In the genomic region with DNA sequence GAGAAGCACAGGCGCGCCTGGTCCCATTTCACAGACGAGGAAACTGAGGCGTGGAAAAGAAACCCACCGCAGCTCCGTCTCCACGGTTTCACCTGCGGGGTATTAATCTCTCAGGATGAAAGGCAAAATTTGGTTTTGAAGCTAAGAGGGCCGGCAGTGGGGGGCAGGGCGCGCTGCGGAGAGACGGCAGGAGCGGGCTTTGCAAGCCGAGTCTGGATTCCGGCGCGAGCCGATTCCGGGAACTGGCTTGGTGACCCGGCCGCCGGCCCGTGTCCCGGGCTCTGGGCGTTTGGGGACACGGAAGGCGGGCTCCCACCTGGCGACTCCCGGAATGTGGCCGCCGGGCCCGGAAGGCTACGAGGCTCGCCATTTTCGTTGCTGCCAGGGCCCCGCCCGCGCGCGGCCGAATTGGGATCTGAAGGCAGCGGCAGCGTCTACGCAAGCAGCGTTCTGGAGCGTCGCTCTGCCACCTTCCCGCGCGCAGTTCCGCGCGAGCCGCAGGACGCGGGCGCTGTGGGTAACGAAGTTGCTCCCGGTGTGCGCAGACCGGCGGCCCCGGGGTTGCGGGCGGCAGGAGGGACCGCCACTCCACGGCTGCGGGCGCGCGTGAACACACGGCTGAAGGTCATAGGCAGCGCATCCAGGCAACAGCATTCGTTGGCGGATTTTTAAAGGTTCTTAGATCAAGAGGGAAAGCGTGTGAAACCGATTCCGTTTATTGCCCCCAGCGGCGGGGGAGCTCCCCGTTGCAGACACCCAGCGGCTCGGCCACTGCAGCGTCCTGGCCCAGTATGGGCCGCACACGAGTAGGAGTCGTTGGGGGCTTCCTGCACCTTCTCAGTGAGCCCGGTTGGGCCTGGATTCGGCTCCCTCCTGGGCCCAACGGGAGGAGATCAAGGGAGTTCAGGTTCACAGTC, we compare ENCODE assay signal across 18 cellular contexts. TPM values are rescaled to one million over a fixed set of nuclear protein-coding genes. Genes with fewer than 3 reads are reported as not detected.
DNase-seq lines count a peak whose midpoint lies in the region; ATAC-seq and TF ChIP-seq lines count a peak whose summit lies in the region.
"Had no signal": no experiment of that assay in that cellular context is flagged by ENCODE, and none has a peak within 500 bp of the region (broad histone marks: within the 10 kb centered on the region; RNA-seq: fewer than 3 reads in every experiment).

No MANE protein-coding gene starts in this region.

- H3K4me3 Mint-ChIP-seq in activated naive CD4-positive, alpha-beta T cell treated with anti-CD3 and anti-CD28 coated beads, Interleukin-2, amount 10 ng/mL, durations not matched to agents 7 days and 5 days = no peak overlapping the region
- H3K4me3 Mint-ChIP-seq: CD8-positive, alpha-beta memory T cell; immature natural killer cell; stimulated activated memory B cell treated with anti-CD40 and anti-IgM and Interleukin-4, amounts not matched to agents 10 μg/mL and 1 μg/mL and 100 μg/mL, for 72 hours had no signal

- no peak overlapping the region for H3K4me2 ChIP-seq in osteoblast (ENCODE audit: insufficient read depth, low read length)
- H3K4me2 ChIP-seq in SK-N-SH = no peak overlapping the region

- peaks cover 0 to 34% of the 10 kb centered on the region in 2 donors for H3K4me1 ChIP-seq in right atrium auricular region
- H3K4me1 ChIP-seq in osteoblast (ENCODE audit: insufficient read depth, low read length) = no peaks in the 10 kb centered on the region
- no peaks in the 10 kb centered on the region for H3K4me1 ChIP-seq in upper lobe of right lung
- no peaks in the 10 kb centered on the region for H3K4me1 ChIP-seq in SK-N-SH (ENCODE audit: control insufficient read depth in 1 of 2, insufficient read depth in 2 of 2, low read depth in 1 of 2, low read length in 1 of 2)

- H3K36me3 ChIP-seq in right atrium auricular region (no peaks in the 10 kb centered on the region), osteoblast (ENCODE audit: insufficient read depth, low read length) (no peaks in the 10 kb centered on the region), upper lobe of right lung (no peaks in the 10 kb centered on the region), SK-N-SH (replicated peaks in 1 of 2; ENCODE audit: control insufficient read depth in 1 of 2, insufficient read depth in 2 of 2, low read length in 1 of 2) (no peaks in the 10 kb centered on the region)

- no peaks in the 10 kb centered on the region for H3K9me3 Mint-ChIP-seq in activated naive CD4-positive, alpha-beta T cell treated with anti-CD3 and anti-CD28 coated beads, Interleukin-2, amount 10 ng/mL, durations not matched to agents 7 days and 5 days
- H3K9me3 Mint-ChIP-seq: CD8-positive, alpha-beta memory T cell; immature natural killer cell; stimulated activated memory B cell treated with anti-CD40 and anti-IgM and Interleukin-4, amounts not matched to agents 10 μg/mL and 1 μg/mL and 100 μg/mL, for 72 hours had no signal

- H2AFZ ChIP-seq in osteoblast (ENCODE audit: low read length) (no peak overlapping the region), SK-N-SH (ENCODE audit: low read depth) (no peak overlapping the region)

- peaks cover 25 to 54% of the 10 kb centered on the region in 2 donors for H3K27me3 ChIP-seq in right atrium auricular region
- peaks cover 5% of the 10 kb centered on the region for H3K27me3 ChIP-seq in osteoblast (ENCODE audit: insufficient read depth, low read length)
- H3K27me3 ChIP-seq in upper lobe of right lung = peaks cover 67% of the 10 kb centered on the region
- H3K27me3 ChIP-seq in SK-N-SH (ENCODE audit: insufficient read depth) = peaks cover 45% of the 10 kb centered on the region

- TF ChIP-seq EP300 in SK-N-SH (IDR thresholded peaks at IDR 0.05; ENCODE audit: borderline replicate concordance in 1 of 2, low read depth in 1 of 2, low read length in 1 of 2) = no peak

- peaks cover 60% of the 10 kb centered on the region for H3K27me3 Mint-ChIP-seq in activated naive CD4-positive, alpha-beta T cell treated with anti-CD3 and anti-CD28 coated beads, Interleukin-2, amount 10 ng/mL, durations not matched to agents 7 days and 5 days

- no peaks in the 10 kb centered on the region for H3K9me3 ChIP-seq in right atrium auricular region
- no peaks in the 10 kb centered on the region for H3K9me3 ChIP-seq in osteoblast (ENCODE audit: low read depth, low read length)
- no peaks in the 10 kb centered on the region for H3K9me3 ChIP-seq in upper lobe of right lung
- no peaks in the 10 kb centered on the region for H3K9me3 ChIP-seq in SK-N-SH

- 8% methylated on average over 23 of the region's 91 CpGs for WGBS in SK-N-SH (ENCODE audit: low lambda C conversion rate)

- no peak overlapping the region for H3K27ac Mint-ChIP-seq in activated naive CD4-positive, alpha-beta T cell treated with anti-CD3 and anti-CD28 coated beads, Interleukin-2, amount 10 ng/mL, durations not matched to agents 7 days and 5 days
- H3K27ac Mint-ChIP-seq: CD8-positive, alpha-beta memory T cell; immature natural killer cell; stimulated activated memory B cell treated with anti-CD40 and anti-IgM and Interleukin-4, amounts not matched to agents 10 μg/mL and 1 μg/mL and 100 μg/mL, for 72 hours had no signal

- POLR2A ChIA-PET in SK-N-SH (lab: Yijun Ruan, JAX) = no interaction called here

- no peaks in the 10 kb centered on the region for H3K4me1 Mint-ChIP-seq in activated naive CD4-positive, alpha-beta T cell treated with anti-CD3 and anti-CD28 coated beads, Interleukin-2, amount 10 ng/mL, durations not matched to agents 7 days and 5 days
- H3K4me1 Mint-ChIP-seq: CD8-positive, alpha-beta memory T cell; immature natural killer cell; stimulated activated memory B cell treated with anti-CD40 and anti-IgM and Interleukin-4, amounts not matched to agents 10 μg/mL and 1 μg/mL and 100 μg/mL, for 72 hours had no signal

- no peaks in the 10 kb centered on the region for H3K36me3 Mint-ChIP-seq in activated naive CD4-positive, alpha-beta T cell treated with anti-CD3 and anti-CD28 coated beads, Interleukin-2, amount 10 ng/mL, durations not matched to agents 7 days and 5 days
- H3K36me3 Mint-ChIP-seq: CD8-positive, alpha-beta memory T cell; immature natural killer cell; stimulated activated memory B cell treated with anti-CD40 and anti-IgM and Interleukin-4, amounts not matched to agents 10 μg/mL and 1 μg/mL and 100 μg/mL, for 72 hours had no signal

- CTCF ChIA-PET in activated naive CD4-positive, alpha-beta T cell treated with anti-CD3 and anti-CD28 coated beads, Interleukin-2, amount 10 ng/mL, durations not matched to agents 7 days and 5 days (lab: Charles Lee) = no interaction called here
- CTCF ChIA-PET in SK-N-SH (lab: Yijun Ruan, JAX) = no interaction called here

- ATAC-seq in upper lobe of right lung (no peak), HG02763 (IDR thresholded peaks at IDR 0.05; ENCODE audit: unreplicated experiment) (no peak)
- ATAC-seq: Panc1 had no signal

- no peak for TF ChIP-seq RAD21 in SK-N-SH (IDR thresholded peaks at IDR 0.05; ENCODE audit: low read length)

- no peaks in the 10 kb centered on the region for H3K9me2 ChIP-seq in SK-N-SH

- H4K20me1 ChIP-seq in osteoblast (ENCODE audit: insufficient read depth, low read length) (peaks cover 4% of the 10 kb centered on the region), SK-N-SH (ENCODE audit: insufficient read depth) (no peaks in the 10 kb centered on the region)

- H3F3A ChIP-seq in SK-N-SH (replicated peaks; ENCODE audit: insufficient read depth) = no peaks in the 10 kb centered on the region

- H3K4me3 ChIP-seq in right atrium auricular region (peak overlapping the region; percentile 2 to 42), osteoblast (ENCODE audit: insufficient read depth, low read length) (no peak overlapping the region), upper lobe of right lung (no peak overlapping the region), SK-N-SH (ENCODE audit: low read depth in 2 of 2, low read length in 1 of 2) (no peak overlapping the region)

- no peak for TF ChIP-seq CTCF in right atrium auricular region (IDR thresholded peaks at IDR 0.05)
- TF ChIP-seq CTCF in osteoblast (IDR thresholded peaks at IDR 0.05; ENCODE audit: extremely low read depth, low read depth, low read length) = no peak
- no peak for TF ChIP-seq CTCF in upper lobe of right lung (IDR thresholded peaks at IDR 0.05)
- TF ChIP-seq CTCF in SK-N-SH (IDR thresholded peaks at IDR 0.05) = no peak

- H3K27ac ChIP-seq in right atrium auricular region (no peak overlapping the region), osteoblast (ENCODE audit: low read depth, low read length) (no peak overlapping the region), upper lobe of right lung (no peak overlapping the region), SK-N-SH (ENCODE audit: low read depth in 2 of 2, low read length in 1 of 2) (no peak overlapping the region)

- DNase-seq in activated naive CD4-positive, alpha-beta T cell treated with anti-CD3 and anti-CD28 coated beads, Interleukin-2, amount 10 ng/mL, durations not matched to agents 7 days and 5 days = peak; percentile 16
- DNase-seq in activated naive CD4-positive, alpha-beta T cell treated with Interleukin-2 at 50 U/mL for 16 hours = no peak
- DNase-seq in right atrium auricular region (ENCODE audit: low spot score) (no peak), osteoblast (ENCODE audit: insufficient read length, low spot score, missing footprints) (peak; percentile 65), upper lobe of right lung (peak; percentile 53), SK-N-SH (no peak), NCI-H748 treated with DMSO at 0.1 percent for 48 hours (lab: John Stamatoyannopoulos, UW) (no peak)
- DNase-seq: activated CD4-positive, alpha-beta T cell treated with anti-CD3 and anti-CD28 coated beads for 1 hour; amygdala; dermis blood vessel endothelial cell; immature natural killer cell; KBM-7; NCI-H1105 treated with DMSO at 0.1 percent for 48 hours had no signal

- H3K79me2 ChIP-seq in osteoblast (ENCODE audit: insufficient read depth, low read length) (no peaks in the 10 kb centered on the region), SK-N-SH (ENCODE audit: insufficient read depth) (no peaks in the 10 kb centered on the region)

- H3K9ac ChIP-seq in SK-N-SH = no peak overlapping the region

- intact Hi-C loops in upper lobe of right lung (cut with DNase I) = no loop called here

TF ChIP-seq in SK-N-SH, 30 proteins besides CTCF, POLR2A, EP300 and RAD21 (continues in another document):
- TF ChIP-seq TAF1 (IDR thresholded peaks at IDR 0.05; ENCODE audit: borderline replicate concordance, low read depth, low read length) (no peak), SMC3 (IDR thresholded peaks at IDR 0.05; ENCODE audit: low read depth, low read length) (no peak), SIN3A (IDR thresholded peaks at IDR 0.05; ENCODE audit: borderline replicate concordance, low read depth, low read length) (no peak), JUND (IDR thresholded peaks at IDR 0.05) (no peak)

RNA-seq across cellular contexts. Expression of a gene that starts 5.4 kb away (rescaled TPM):
- total RNA-seq in right atrium auricular region = 1 to 10 TPM in 1 of 2 donors, under 1 TPM in 1; 0.22 to 3.3 TPM
- 6.5 and 8.3 TPM in 2 replicates for total RNA-seq in osteoblast
- 21.0 TPM for total RNA-seq in upper lobe of right lung
- polyA plus RNA-seq in SK-N-SH (2012; rRNA removed) = not detected in 2 replicates
- polyA plus RNA-seq in SK-N-SH (2012; cell fraction: cytosol; rRNA removed) = not detected in 2 replicates
- polyA plus RNA-seq in SK-N-SH (2012; cell fraction: nucleus; rRNA removed) = not detected in 2 replicates
- total RNA-seq: CD8-positive, alpha-beta memory T cell; dermis blood vessel endothelial cell had no signal
- polyA plus RNA-seq: CD8-positive, alpha-beta memory T cell had no signal

RNA-seq across cellular contexts. Expression of a gene that starts 42.4 kb away (rescaled TPM):
- total RNA-seq in right atrium auricular region (not detected), osteoblast (not detected in 2 replicates), upper lobe of right lung (not detected)
- not detected in 2 replicates for polyA plus RNA-seq in SK-N-SH (2012; rRNA removed)
- polyA plus RNA-seq in SK-N-SH (2012; cell fraction: cytosol; rRNA removed) = not detected in 2 replicates
- not detected in 2 replicates for polyA plus RNA-seq in SK-N-SH (2012; cell fraction: nucleus; rRNA removed)
- total RNA-seq: CD8-positive, alpha-beta memory T cell; dermis blood vessel endothelial cell; T-helper 1 cell treated with Interleukin-12 subunit alpha and Interleukin-12 subunit beta and Interleukin-4 antibody, amounts not matched to agents 30 ng/mL and 1 ng/mL, for 36 hours had no signal
- polyA plus RNA-seq: CD8-positive, alpha-beta memory T cell; immature natural killer cell had no signal

Comparison
In these comparisons a context has a peak if more than half of its experiments do, and no peak if none do; other contexts are left out.
1. DNase-seq: peak in activated naive CD4-positive, alpha-beta T cell treated with anti-CD3 and anti-CD28 coated beads, Interleukin-2, amount 10 ng/mL, durations not matched to agents 7 days and 5 days (single experiment), osteoblast (single experiment) and upper lobe of right lung (single experiment); none in activated naive CD4-positive, alpha-beta T cell treated with Interleukin-2 at 50 U/mL for 16 hours (single experiment), right atrium auricular region (single experiment), SK-N-SH (single experiment) and NCI-H748 treated with DMSO at 0.1 percent for 48 hours (single experiment).
2. H3K4me3 ChIP-seq: peak in right atrium auricular region (2 of 2); none in osteoblast (single experiment), upper lobe of right lung (single experiment) and SK-N-SH (0 of 2).